ENCODE assay signal across 16 cellular contexts in genomic region chr11:133896028-133896427, GRCh38. TPM values are rescaled to one million over a fixed set of nuclear protein-coding genes. Genes with fewer than 3 reads are reported as not detected.
DNase-seq lines count a peak whose midpoint lies in the region; ATAC-seq and TF ChIP-seq lines count a peak whose summit lies in the region.
"Had no signal": no experiment of that assay in that cellular context is flagged by ENCODE, and none has a peak within 500 bp of the region (broad histone marks: within the 10 kb centered on the region; RNA-seq: fewer than 3 reads in every experiment).

No MANE protein-coding gene starts in this region.

- H3K9ac ChIP-seq in H9 (ENCODE audit: extremely low read depth, insufficient read length, low read length) = no peak overlapping the region
- H3K9ac ChIP-seq: KMS-11 had no signal

- TF ChIP-seq POLR2A in right lobe of liver (IDR thresholded peaks at IDR 0.05) = no peak

- H3K14ac ChIP-seq in H9 (ENCODE audit: insufficient read depth, low read length) = no peak overlapping the region

- H3K27ac Mint-ChIP-seq in activated naive CD4-positive, alpha-beta T cell treated with anti-CD3 and anti-CD28 coated beads, Interleukin-2, amount 10 ng/mL, durations not matched to agents 7 days and 5 days = peak overlapping the region; percentile 25
- H3K27ac Mint-ChIP-seq in H9 = no peak overlapping the region
- peak overlapping the region; percentile 0 for H3K27ac Mint-ChIP-seq in stimulated activated memory B cell treated with anti-CD40 and anti-IgM and Interleukin-4, amounts not matched to agents 10 μg/mL and 1 μg/mL and 100 μg/mL, for 72 hours
- H3K27ac Mint-ChIP-seq: activated T-helper 2 cell treated with anti-CD3 and anti-CD28 coated beads, Interferon-gamma antibody, Interleukin-2, Interleukin-4, amounts not matched to agents 10 μg/mL and 5 μg/mL and 100 μg/mL, durations not matched to agents 14 hours and 24 hours and 36 hours had no signal

- no peak overlapping the region for H2BK5ac ChIP-seq in H9 (ENCODE audit: insufficient read length, low read length)

- WGBS in H9 (ENCODE audit: extremely low coverage, insufficient read length, low lambda C conversion rate) = no CpG with 5 or more reads among the region's 7 CpGs
- 55% methylated on average over 7 of the region's 7 CpGs for WGBS in right lobe of liver (ENCODE audit: insufficient coverage, low coverage, low lambda C conversion rate, missing lambda C conversion rate)

- peaks cover 6% of the 10 kb centered on the region; the same call in 1 of the 2 replicates for H3K4me1 ChIP-seq in H9 (ENCODE audit: insufficient read depth, low read length)
- no peaks in the 10 kb centered on the region for H3K4me1 ChIP-seq in right lobe of liver
- H3K4me1 ChIP-seq: Peyer's patch had no signal

- H3K9me3 ChIP-seq in H9 (ENCODE audit: control insufficient read depth, low read depth, low read length) = no peaks in the 10 kb centered on the region
- no peaks in the 10 kb centered on the region for H3K9me3 ChIP-seq in right lobe of liver
- H3K9me3 ChIP-seq: neutrophil, Peyer's patch had no signal

- no peak overlapping the region for H2AK5ac ChIP-seq in H9 (ENCODE audit: insufficient read length, low read length)

- H3K36me3 ChIP-seq in right lobe of liver = no peaks in the 10 kb centered on the region
- H3K36me3 ChIP-seq: neutrophil, Peyer's patch had no signal

- no peaks in the 10 kb centered on the region for H3K27me3 ChIP-seq in H9 (ENCODE audit: insufficient read depth, low read length)
- H3K27me3 ChIP-seq in right lobe of liver = no peaks in the 10 kb centered on the region
- H3K27me3 ChIP-seq: neutrophil, Peyer's patch had no signal

- no peak overlapping the region for H3K23ac ChIP-seq in H9 (ENCODE audit: insufficient read length, low read depth, low read length)

- H3K27ac ChIP-seq in H9 (ENCODE audit: insufficient read length, low read depth, low read length) (no peak overlapping the region), right lobe of liver (no peak overlapping the region)
- H3K27ac ChIP-seq: KMS-11, neutrophil, Peyer's patch had no signal

- H3T11ph ChIP-seq in H9 (ENCODE audit: low read length) = no peak overlapping the region

- H3K18ac ChIP-seq in H9 (ENCODE audit: insufficient read length, low read depth, low read length) = no peak overlapping the region

- no peaks in the 10 kb centered on the region for H3K79me2 ChIP-seq in H9 (ENCODE audit: insufficient read depth, low read length)

- no peak for DNase-seq in activated naive CD4-positive, alpha-beta T cell treated with anti-CD3 and anti-CD28 coated beads, Interleukin-2, amount 10 ng/mL, durations not matched to agents 7 days and 5 days
- DNase-seq in activated naive CD4-positive, alpha-beta T cell treated with Interleukin-2 at 50 U/mL for 16 hours = no peak
- DNase-seq in H9 (peak; percentile 12), RPMI7951 (ENCODE audit: low read depth) (peak; percentile 5), right lobe of liver (no peak), SK-N-DZ (ENCODE audit: low spot score) (no peak), NCI-H526 treated with DMSO at 0.1 percent for 48 hours (lab: John Stamatoyannopoulos, UW) (no peak)
- DNase-seq: ACHN, NCI-H1436 treated with DMSO at 0.1 percent for 48 hours had no signal

- H3K9me3 Mint-ChIP-seq in activated naive CD4-positive, alpha-beta T cell treated with anti-CD3 and anti-CD28 coated beads, Interleukin-2, amount 10 ng/mL, durations not matched to agents 7 days and 5 days = no peaks in the 10 kb centered on the region
- no peaks in the 10 kb centered on the region for H3K9me3 Mint-ChIP-seq in H9
- no peaks in the 10 kb centered on the region for H3K9me3 Mint-ChIP-seq in stimulated activated memory B cell treated with anti-CD40 and anti-IgM and Interleukin-4, amounts not matched to agents 10 μg/mL and 1 μg/mL and 100 μg/mL, for 72 hours
- H3K9me3 Mint-ChIP-seq: activated T-helper 2 cell treated with anti-CD3 and anti-CD28 coated beads, Interferon-gamma antibody, Interleukin-2, Interleukin-4, amounts not matched to agents 10 μg/mL and 5 μg/mL and 100 μg/mL, durations not matched to agents 14 hours and 24 hours and 36 hours; memory B cell had no signal

- H4K8ac ChIP-seq in H9 (replicated peaks; ENCODE audit: insufficient read length, low read depth, low read length) = no peak overlapping the region

- no peaks in the 10 kb centered on the region for H4K20me1 ChIP-seq in H9 (ENCODE audit: control insufficient read depth, insufficient read depth, insufficient read length)

- H3K4me3 ChIP-seq in right lobe of liver = no peak overlapping the region
- H3K4me3 ChIP-seq: Peyer's patch had no signal

- peaks cover 21% of the 10 kb centered on the region for H3K27me3 Mint-ChIP-seq in activated naive CD4-positive, alpha-beta T cell treated with anti-CD3 and anti-CD28 coated beads, Interleukin-2, amount 10 ng/mL, durations not matched to agents 7 days and 5 days
- peaks cover 10% of the 10 kb centered on the region for H3K27me3 Mint-ChIP-seq in H9 (ENCODE audit: low read depth)
- H3K27me3 Mint-ChIP-seq in stimulated activated memory B cell treated with anti-CD40 and anti-IgM and Interleukin-4, amounts not matched to agents 10 μg/mL and 1 μg/mL and 100 μg/mL, for 72 hours = peaks cover 23% of the 10 kb centered on the region

- intact Hi-C loops in right lobe of liver (cut with DNase I) = no loop called here

- peak; percentile 42 for ATAC-seq in stimulated activated memory B cell treated with anti-CD40 and anti-IgM and Interleukin-4, amounts not matched to agents 10 μg/mL and 1 μg/mL and 100 μg/mL, for 72 hours
- no peak for ATAC-seq in right lobe of liver

- H2AFZ ChIP-seq in H9 (ENCODE audit: low read length) = no peak overlapping the region

- no peaks in the 10 kb centered on the region for H3K79me1 ChIP-seq in H9 (ENCODE audit: insufficient read depth, low read depth, low read length, poor library complexity, severe bottlenecking)

- no peak overlapping the region for H3K4me3 Mint-ChIP-seq in activated naive CD4-positive, alpha-beta T cell treated with anti-CD3 and anti-CD28 coated beads, Interleukin-2, amount 10 ng/mL, durations not matched to agents 7 days and 5 days
- H3K4me3 Mint-ChIP-seq in H9 = no peak overlapping the region
- H3K4me3 Mint-ChIP-seq in stimulated activated memory B cell treated with anti-CD40 and anti-IgM and Interleukin-4, amounts not matched to agents 10 μg/mL and 1 μg/mL and 100 μg/mL, for 72 hours = no peak overlapping the region

- H2BK20ac ChIP-seq in H9 (ENCODE audit: low read depth, low read length, poor library complexity, severe bottlenecking) = no peak overlapping the region

- H3K36me3 Mint-ChIP-seq in activated naive CD4-positive, alpha-beta T cell treated with anti-CD3 and anti-CD28 coated beads, Interleukin-2, amount 10 ng/mL, durations not matched to agents 7 days and 5 days = peaks cover 12% of the 10 kb centered on the region
- H3K36me3 Mint-ChIP-seq in H9 (ENCODE audit: insufficient read depth in 1 of 3, low read depth in 3 of 3) = peaks cover 0 to 6% (median 6%) of the 10 kb centered on the region in 3 experiments; a peak in 6 of 7 replicates
- H3K36me3 Mint-ChIP-seq in stimulated activated memory B cell treated with anti-CD40 and anti-IgM and Interleukin-4, amounts not matched to agents 10 μg/mL and 1 μg/mL and 100 μg/mL, for 72 hours = no peaks in the 10 kb centered on the region
- H3K36me3 Mint-ChIP-seq: memory B cell had no signal

- no peak overlapping the region for H4K5ac ChIP-seq in H9 (ENCODE audit: insufficient read length, low read depth, low read length)

- no peak overlapping the region for H3K4me2 ChIP-seq in H9 (ENCODE audit: insufficient read depth, insufficient read length, low read length)
- H3K4me2 ChIP-seq: KMS-11 had no signal

- H3K4ac ChIP-seq in H9 (ENCODE audit: low read depth, low read length) = no peak overlapping the region

- no peak overlapping the region for H4K91ac ChIP-seq in H9 (ENCODE audit: insufficient read length, low read depth, low read length)

- TF ChIP-seq CTCF in H9 (conservative IDR thresholded peaks at IDR 0.05) (no peak), right lobe of liver (IDR thresholded peaks at IDR 0.05) (no peak)

- H3K23me2 ChIP-seq in H9 (ENCODE audit: insufficient read length, low read depth, low read length, poor library complexity, severe bottlenecking) = no peaks in the 10 kb centered on the region

- no peak overlapping the region for H2BK120ac ChIP-seq in H9 (ENCODE audit: low read depth, low read length, poor library complexity, severe bottlenecking)

- H2BK12ac ChIP-seq in H9 (ENCODE audit: insufficient read length, low read depth, low read length) = no peak overlapping the region

- CTCF ChIA-PET in activated naive CD4-positive, alpha-beta T cell treated with anti-CD3 and anti-CD28 coated beads, Interleukin-2, amount 10 ng/mL, durations not matched to agents 7 days and 5 days (lab: Charles Lee) = no interaction called here

- no peak overlapping the region for H3K56ac ChIP-seq in H9 (ENCODE audit: insufficient read length, low read depth, low read length)

- H3K4me1 Mint-ChIP-seq in activated naive CD4-positive, alpha-beta T cell treated with anti-CD3 and anti-CD28 coated beads, Interleukin-2, amount 10 ng/mL, durations not matched to agents 7 days and 5 days = peaks cover 5% of the 10 kb centered on the region
- H3K4me1 Mint-ChIP-seq in H9 = peaks cover 36 to 39% of the 10 kb centered on the region in 2 experiments
- H3K4me1 Mint-ChIP-seq in stimulated activated memory B cell treated with anti-CD40 and anti-IgM and Interleukin-4, amounts not matched to agents 10 μg/mL and 1 μg/mL and 100 μg/mL, for 72 hours = peaks cover 36% of the 10 kb centered on the region

- H2BK15ac ChIP-seq in H9 (ENCODE audit: low read depth, low read length) = no peak overlapping the region

RNA-seq across cellular contexts. Expression of gene SPATA19, which starts 50.7 kb away (rescaled TPM):
- total RNA-seq in H9 (2021) = not detected in 2 replicates
- not detected in 2 replicates for total RNA-seq in RPMI7951 (2014; rRNA removed; shearing (Covaris generic))
- not detected for total RNA-seq in right lobe of liver
- not detected in 2 replicates for polyA plus RNA-seq in SK-N-DZ (2014; cell fraction: cytosol; rRNA removed)
- polyA plus RNA-seq in SK-N-DZ (2014; cell fraction: nucleus; rRNA removed) = not detected in 2 replicates
- total RNA-seq: activated T-helper 2 cell treated with anti-CD3 and anti-CD28 coated beads, Interferon-gamma antibody, Interleukin-2, Interleukin-4, amounts not matched to agents 10 μg/mL and 5 μg/mL and 100 μg/mL, durations not matched to agents 14 hours and 24 hours and 36 hours; Peyer's patch; T-helper 1 cell treated with Interleukin-12 subunit alpha and Interleukin-12 subunit beta and Interleukin-4 antibody, amounts not matched to agents 30 ng/mL and 1 ng/mL, for 36 hours had no signal

Comparison
In these comparisons a context has a peak if more than half of its experiments do, and no peak if none do; other contexts are left out.
1. DNase-seq: peak in H9 (single experiment) and RPMI7951 (single experiment); none in activated naive CD4-positive, alpha-beta T cell treated with anti-CD3 and anti-CD28 coated beads, Interleukin-2, amount 10 ng/mL, durations not matched to agents 7 days and 5 days (single experiment), activated naive CD4-positive, alpha-beta T cell treated with Interleukin-2 at 50 U/mL for 16 hours (single experiment), right lobe of liver (0 of 3), SK-N-DZ (single experiment) and NCI-H526 treated with DMSO at 0.1 percent for 48 hours (single experiment).
2. H3K27ac Mint-ChIP-seq: peak in activated naive CD4-positive, alpha-beta T cell treated with anti-CD3 and anti-CD28 coated beads, Interleukin-2, amount 10 ng/mL, durations not matched to agents 7 days and 5 days (single experiment) and stimulated activated memory B cell treated with anti-CD40 and anti-IgM and Interleukin-4, amounts not matched to agents 10 μg/mL and 1 μg/mL and 100 μg/mL, for 72 hours (single experiment); none in H9 (0 of 3).